In genomic region chr15:75211436-75212199, GRCh38 we compare ENCODE assay signal across 1 cellular context.
TF ChIP-seq lines count a peak whose summit lies in the region.

No MANE protein-coding gene starts in this region.

TF ChIP-seq in K562, 482 proteins besides CTCF, POLR2A, EP300 and RAD21:
- TF ChIP-seq ZBTB49 (CRISPR knock-in tag; IDR thresholded peaks at IDR 0.05; ENCODE audit: borderline replicate concordance), result no peak
- TF ChIP-seq PRDM10 (IDR thresholded peaks at IDR 0.05; ENCODE audit: partially characterized antibody), result peak; percentile 89
- no peak for TF ChIP-seq HDAC8 (tag; IDR thresholded peaks at IDR 0.05)
